8 cellular contexts compared by ENCODE assay signal in the genomic region with DNA sequence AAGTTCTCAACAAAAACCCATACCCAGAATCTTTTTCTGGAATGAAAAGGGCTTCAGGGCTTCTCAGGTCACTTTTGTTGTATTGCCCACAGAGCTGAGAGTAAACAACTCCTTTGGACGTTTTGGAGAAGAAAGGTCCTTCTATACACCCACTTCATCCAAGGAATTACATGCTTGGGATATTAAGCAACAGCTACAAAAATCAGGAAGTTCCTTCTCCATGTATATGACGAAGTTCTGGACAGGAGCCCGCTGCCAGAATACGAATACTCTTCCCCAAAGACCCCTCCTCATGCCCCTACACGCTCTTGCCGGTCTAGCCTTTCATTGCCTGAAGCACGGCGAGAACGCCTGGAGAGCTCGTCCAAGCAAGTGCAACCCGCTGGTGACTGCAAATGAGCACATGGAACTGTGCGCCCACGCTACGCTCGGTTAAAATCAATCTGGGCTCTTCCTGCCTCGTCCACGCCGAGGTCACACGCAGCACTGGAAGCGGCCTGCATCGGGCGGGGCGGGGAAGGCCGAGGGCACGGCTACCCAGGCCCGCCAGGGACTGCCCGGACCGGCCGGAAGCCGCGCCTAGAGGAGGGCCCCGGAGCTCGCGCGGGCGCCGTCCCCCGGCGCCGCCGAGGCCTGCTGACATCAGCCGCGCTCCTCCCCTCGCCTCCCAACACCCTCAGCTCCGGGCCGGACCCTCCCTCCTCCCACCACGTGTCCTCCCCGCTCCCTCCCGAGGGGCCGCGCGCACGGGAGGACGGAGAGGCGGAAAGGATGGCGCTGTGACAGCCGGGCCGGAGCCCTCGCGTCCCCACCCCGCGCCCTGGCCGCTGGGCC. TPM values are rescaled to one million over a fixed set of nuclear protein-coding genes. Genes with fewer than 3 reads are reported as not detected.
A peak's percentile ranks its signal among the peaks of the same experiment; 100 is the strongest.
DNase-seq lines count a peak whose midpoint lies in the region; ATAC-seq, FAIRE-seq and TF ChIP-seq lines count a peak whose summit lies in the region.

A gene with protein sequence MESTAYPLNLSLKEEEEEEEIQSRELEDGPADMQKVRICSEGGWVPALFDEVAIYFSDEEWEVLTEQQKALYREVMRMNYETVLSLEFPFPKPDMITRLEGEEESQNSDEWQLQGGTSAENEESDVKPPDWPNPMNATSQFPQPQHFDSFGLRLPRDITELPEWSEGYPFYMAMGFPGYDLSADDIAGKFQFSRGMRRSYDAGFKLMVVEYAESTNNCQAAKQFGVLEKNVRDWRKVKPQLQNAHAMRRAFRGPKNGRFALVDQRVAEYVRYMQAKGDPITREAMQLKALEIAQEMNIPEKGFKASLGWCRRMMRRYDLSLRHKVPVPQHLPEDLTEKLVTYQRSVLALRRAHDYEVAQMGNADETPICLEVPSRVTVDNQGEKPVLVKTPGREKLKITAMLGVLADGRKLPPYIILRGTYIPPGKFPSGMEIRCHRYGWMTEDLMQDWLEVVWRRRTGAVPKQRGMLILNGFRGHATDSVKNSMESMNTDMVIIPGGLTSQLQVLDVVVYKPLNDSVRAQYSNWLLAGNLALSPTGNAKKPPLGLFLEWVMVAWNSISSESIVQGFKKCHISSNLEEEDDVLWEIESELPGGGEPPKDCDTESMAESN (plus strand): TSS at position 710 of the 834 bp plus-strand sequence. CDS start 1,482 bp downstream, outside the sequence.

- H3K4me3 ChIP-seq in Caco-2 (ENCODE audit: low read depth, low read length) = peak within 1 kb of the TSS; percentile 83
- peak within 1 kb of the TSS; percentile 73 for H3K4me3 ChIP-seq in NT2/D1 (ENCODE audit: insufficient read length, low read depth)
- peak within 1 kb of the TSS; percentile 73 for H3K4me3 ChIP-seq in endocrine pancreas (ENCODE audit: control insufficient read depth, insufficient read depth, low read length)

- intact Hi-C loops in Caco-2 (cut with micrococcal nuclease; ENCODE audit: unreplicated experiment) = no loop called here

- peak; percentile 57 for FAIRE-seq in HTR-8/SVneo (lab: Jason Lieb, UNC)

- TF ChIP-seq CTCF in Caco-2 (IDR thresholded peaks at IDR 0.05; ENCODE audit: insufficient read depth in 1 of 2, low read depth in 1 of 2, low read length in 1 of 2, severe bottlenecking in 1 of 2, unreplicated experiment in 1 of 2) = no peak

- no peaks in the 10 kb centered on the region for H3K9me3 Mint-ChIP-seq in Caco-2 (ENCODE audit: unreplicated experiment)

- no peaks in the 10 kb centered on the region for H3K27me3 Mint-ChIP-seq in Caco-2 (ENCODE audit: insufficient read depth, unreplicated experiment)

- peak within 1 kb of the TSS; percentile 92 for H3K9ac ChIP-seq in NT2/D1 (ENCODE audit: insufficient read length, low read depth)
- H3K9ac ChIP-seq in endocrine pancreas (ENCODE audit: control insufficient read depth, insufficient read depth, low read length) = peak within 1 kb of the TSS; percentile 75

- peak within 1 kb of the TSS; percentile 78 for H3K4me3 Mint-ChIP-seq in Caco-2 (ENCODE audit: unreplicated experiment)

- no TSS peak for BruUV-seq in Caco-2 (replicated peaks; lab: Mats Ljungman, UMichigan)

- H3K36me3 ChIP-seq in Caco-2 (ENCODE audit: control insufficient read depth, insufficient read depth, low read length) = peaks cover 3% of the 10 kb centered on the region
- peaks cover 39% of the 10 kb centered on the region for H3K36me3 ChIP-seq in NT2/D1 (ENCODE audit: insufficient read depth, insufficient read length, low read length)
- H3K36me3 ChIP-seq in endocrine pancreas (ENCODE audit: control insufficient read depth, insufficient read depth, low read length) = no peaks in the 10 kb centered on the region

- H3K27me3 ChIP-seq in Caco-2 (replicated peaks; ENCODE audit: control insufficient read depth, insufficient read depth, low read length) (no peaks in the 10 kb centered on the region), NT2/D1 (ENCODE audit: insufficient read depth, insufficient read length) (no peaks in the 10 kb centered on the region), endocrine pancreas (ENCODE audit: control insufficient read depth, insufficient read depth, low read length) (no peaks in the 10 kb centered on the region)

- POLR2A ChIA-PET in Caco-2 (lab: Charles Lee) = interaction anchor here (0.6 to 3.1 kb wide), 6 partner anchors 13 to 406 kb away, joined by 3 to 17 read pairs (median 3); a partner anchor contains a TSS

- H3K4me1 Mint-ChIP-seq in Caco-2 (ENCODE audit: low read depth, unreplicated experiment) = peaks cover 37% of the 10 kb centered on the region

- peaks cover 41% of the 10 kb centered on the region for H3K36me3 Mint-ChIP-seq in Caco-2 (ENCODE audit: insufficient read depth, unreplicated experiment)

- CTCF ChIA-PET in Caco-2 (lab: Charles Lee) = interaction anchor here (0.7 to 1.1 kb wide), 2 partner anchors 37 to 71 kb away, joined by 3 read pairs; no protein-coding TSS in a partner anchor

- peak; percentile 97 for ATAC-seq in GM21381 (IDR thresholded peaks at IDR 0.05; ENCODE audit: unreplicated experiment)

- peak; percentile 91 to 93 for DNase-seq in Caco-2
- peak; percentile 90 for DNase-seq in HTR-8/SVneo (ENCODE audit: insufficient read length, low spot score)
- peak; percentile 94 for DNase-seq in NT2/D1 (ENCODE audit: low read depth, low spot score)
- peak; percentile 47 for DNase-seq in activated CD8-positive, alpha-beta memory T cell treated with anti-CD3 and anti-CD28 coated beads, Interleukin-2, amount 50 U/mL, for 1 hour (ENCODE audit: extremely low read depth)
- DNase-seq in mesenteric fat pad (ENCODE audit: low spot score) = peak; percentile 95
- peak; percentile 54 for DNase-seq in stimulated activated CD8-positive, alpha-beta memory T cell treated with anti-CD3 and anti-CD28 coated beads, Interleukin-15, amount 100 ng/mL, for 1 hour (ENCODE audit: low read depth)

- H3K4me1 ChIP-seq in Caco-2 = peaks cover 40% of the 10 kb centered on the region
- peaks cover 10% of the 10 kb centered on the region for H3K4me1 ChIP-seq in NT2/D1 (ENCODE audit: insufficient read depth, insufficient read length)
- H3K4me1 ChIP-seq in endocrine pancreas (ENCODE audit: control insufficient read depth, insufficient read depth, low read length) = peaks cover 12% of the 10 kb centered on the region

- no peaks in the 10 kb centered on the region; the same call in 1 of the 2 replicates for H3K9me3 ChIP-seq in Caco-2
- H3K9me3 ChIP-seq in NT2/D1 (ENCODE audit: insufficient read depth, low read length) = no peaks in the 10 kb centered on the region
- no peaks in the 10 kb centered on the region for H3K9me3 ChIP-seq in endocrine pancreas (ENCODE audit: control insufficient read depth, low read length)

- peak within 1 kb of the TSS; percentile 91 for H3K27ac Mint-ChIP-seq in Caco-2 (ENCODE audit: unreplicated experiment)

RNA-seq across cellular contexts. Expression of the gene that starts here (rescaled TPM):
- total RNA-seq in Caco-2 (2022) (27.2 and 29.8 TPM in 2 replicates), mesenteric fat pad (33.8 TPM)

Comparison
In these comparisons a context has a peak if more than half of its experiments do, and no peak if none do; other contexts are left out.
1. Peak in every context shown above with its lines: DNase-seq, ATAC-seq and H3K4me3 ChIP-seq.